10 cellular contexts compared by ENCODE assay signal in genomic region chr2:68423966-68424650, GRCh38. TPM values are rescaled to one million over a fixed set of nuclear protein-coding genes. Genes with fewer than 3 reads are reported as not detected.
A peak's percentile ranks its signal among the peaks of the same experiment; 100 is the strongest.
DNase-seq lines count a peak whose midpoint lies in the region; ATAC-seq and TF ChIP-seq lines count a peak whose summit lies in the region.
"Had no signal": no experiment of that assay in that cellular context is flagged by ENCODE, and none has a peak within 500 bp of the region (broad histone marks: within the 10 kb centered on the region; RNA-seq: fewer than 3 reads in every experiment).

No MANE protein-coding gene starts in this region.

- H3K27ac ChIP-seq in upper lobe of right lung, result no peak overlapping the region
- no peak overlapping the region for H3K27ac ChIP-seq in uterus

- H3K9me3 ChIP-seq in upper lobe of right lung (no peaks in the 10 kb centered on the region), uterus (no peaks in the 10 kb centered on the region)

- peak; percentile 20 to 22 for DNase-seq in activated T-cell treated with anti-CD3 and anti-CD28 coated beads, Interleukin-2, amount 50 U/mL, for 72 hours
- no peak for DNase-seq in activated T-cell treated with anti-CD3 and anti-CD28 coated beads, Interleukin-2, amount 50 U/mL, for 24 hours
- DNase-seq in NOMO-1 treated with dmso at 0.1 percent for 144 hours (lab: John Stamatoyannopoulos, UW; ENCODE audit: unreplicated experiment), result peak; percentile 97
- no peak for DNase-seq in upper lobe of right lung
- DNase-seq in activated gamma-delta T cell treated with Interleukin-2 at 50 U/mL for 16 hours, result no peak
- DNase-seq in uterus, result no peak
- DNase-seq in activated naive CD4-positive, alpha-beta T cell treated with anti-CD3 and anti-CD28 coated beads for 36 hours, result no peak

- no peak overlapping the region for H3K27ac Mint-ChIP-seq in activated T-cell treated with anti-CD3 and anti-CD28 coated beads, Interleukin-2, amount 50 U/mL, for 72 hours
- H3K27ac Mint-ChIP-seq in activated T-cell treated with anti-CD3 and anti-CD28 coated beads, Interleukin-2, amount 50 U/mL, for 24 hours, result no peak overlapping the region
- no peak overlapping the region for H3K27ac Mint-ChIP-seq in activated naive CD4-positive, alpha-beta T cell treated with anti-CD3 and anti-CD28 coated beads for 36 hours
- H3K27ac Mint-ChIP-seq: nephron had no signal

- H3K4me1 ChIP-seq in upper lobe of right lung, result peaks cover 21% of the 10 kb centered on the region
- H3K4me1 ChIP-seq in uterus, result no peaks in the 10 kb centered on the region

- no peak overlapping the region for H3K4me3 ChIP-seq in upper lobe of right lung
- H3K4me3 ChIP-seq in uterus, result no peak overlapping the region

- TF ChIP-seq CTCF in upper lobe of right lung (IDR thresholded peaks at IDR 0.05), result no peak
- TF ChIP-seq CTCF in uterus (IDR thresholded peaks at IDR 0.05), result no peak

- peaks cover 12% of the 10 kb centered on the region for H3K27me3 Mint-ChIP-seq in activated T-cell treated with anti-CD3 and anti-CD28 coated beads, Interleukin-2, amount 50 U/mL, for 72 hours (ENCODE audit: low read depth)
- no peaks in the 10 kb centered on the region for H3K27me3 Mint-ChIP-seq in activated T-cell treated with anti-CD3 and anti-CD28 coated beads, Interleukin-2, amount 50 U/mL, for 24 hours
- H3K27me3 Mint-ChIP-seq in activated naive CD4-positive, alpha-beta T cell treated with anti-CD3 and anti-CD28 coated beads for 36 hours (ENCODE audit: low read depth), result peaks cover 2% of the 10 kb centered on the region

- no peak for TF ChIP-seq POLR2A in uterus (IDR thresholded peaks at IDR 0.05)

- H3K4me1 Mint-ChIP-seq in activated T-cell treated with anti-CD3 and anti-CD28 coated beads, Interleukin-2, amount 50 U/mL, for 72 hours (ENCODE audit: low read depth), result peaks cover 27% of the 10 kb centered on the region
- peaks cover 14% of the 10 kb centered on the region for H3K4me1 Mint-ChIP-seq in activated T-cell treated with anti-CD3 and anti-CD28 coated beads, Interleukin-2, amount 50 U/mL, for 24 hours (ENCODE audit: low read depth)
- no peaks in the 10 kb centered on the region for H3K4me1 Mint-ChIP-seq in activated naive CD4-positive, alpha-beta T cell treated with anti-CD3 and anti-CD28 coated beads for 36 hours (ENCODE audit: low read depth)

- no peak overlapping the region for H3K4me3 Mint-ChIP-seq in activated T-cell treated with anti-CD3 and anti-CD28 coated beads, Interleukin-2, amount 50 U/mL, for 72 hours
- H3K4me3 Mint-ChIP-seq in activated T-cell treated with anti-CD3 and anti-CD28 coated beads, Interleukin-2, amount 50 U/mL, for 24 hours, result no peak overlapping the region
- H3K4me3 Mint-ChIP-seq in activated naive CD4-positive, alpha-beta T cell treated with anti-CD3 and anti-CD28 coated beads for 36 hours, result no peak overlapping the region
- H3K4me3 Mint-ChIP-seq: nephron had no signal

- no peaks in the 10 kb centered on the region for H3K27me3 ChIP-seq in upper lobe of right lung
- no peaks in the 10 kb centered on the region for H3K27me3 ChIP-seq in uterus

- intact Hi-C loops in upper lobe of right lung (cut with DNase I), result no loop called here
- intact Hi-C loops in uterus (cut with DNase I; ENCODE audit: low total_unique reads), result no loop called here
- intact Hi-C loops in activated naive CD4-positive, alpha-beta T cell treated with anti-CD3 and anti-CD28 coated beads for 36 hours (cut with micrococcal nuclease), result loop anchor here (1.0 kb wide), 2 partner anchors 37 to 43 kb away; partner anchors contain the start of genes APLF and FBXO48

- no peaks in the 10 kb centered on the region for H3K36me3 ChIP-seq in upper lobe of right lung
- no peaks in the 10 kb centered on the region for H3K36me3 ChIP-seq in uterus

- H3K9me3 Mint-ChIP-seq in activated T-cell treated with anti-CD3 and anti-CD28 coated beads, Interleukin-2, amount 50 U/mL, for 72 hours, result no peaks in the 10 kb centered on the region
- no peaks in the 10 kb centered on the region for H3K9me3 Mint-ChIP-seq in activated T-cell treated with anti-CD3 and anti-CD28 coated beads, Interleukin-2, amount 50 U/mL, for 24 hours
- no peaks in the 10 kb centered on the region for H3K9me3 Mint-ChIP-seq in activated naive CD4-positive, alpha-beta T cell treated with anti-CD3 and anti-CD28 coated beads for 36 hours
- H3K9me3 Mint-ChIP-seq: nephron had no signal

- H3K36me3 Mint-ChIP-seq in activated T-cell treated with anti-CD3 and anti-CD28 coated beads, Interleukin-2, amount 50 U/mL, for 72 hours (ENCODE audit: insufficient read depth in 2 of 2), result peaks cover 0 to 5% of the 10 kb centered on the region in 2 donors
- H3K36me3 Mint-ChIP-seq in activated T-cell treated with anti-CD3 and anti-CD28 coated beads, Interleukin-2, amount 50 U/mL, for 24 hours (ENCODE audit: low read depth), result no peaks in the 10 kb centered on the region
- H3K36me3 Mint-ChIP-seq in activated naive CD4-positive, alpha-beta T cell treated with anti-CD3 and anti-CD28 coated beads for 36 hours (ENCODE audit: low read depth), result no peaks in the 10 kb centered on the region

- CTCF ChIA-PET in activated naive CD4-positive, alpha-beta T cell treated with anti-CD3 and anti-CD28 coated beads for 36 hours (lab: Charles Lee), result interaction anchor here (1.2 to 1.3 kb wide), 2 partner anchors 18 to 125 kb away, joined by 3 to 7 read pairs; no protein-coding TSS in a partner anchor

- ATAC-seq in activated T-cell treated with anti-CD3 and anti-CD28 coated beads, Interleukin-2, amount 50 U/mL, for 72 hours (replicated peaks in 1 of 2), result peak; percentile 91 to 94
- ATAC-seq in HG02970 (IDR thresholded peaks at IDR 0.05; ENCODE audit: low FRiP score, unreplicated experiment) (peak; percentile 74), upper lobe of right lung (peak; percentile 53)

RNA-seq across cellular contexts. Expression of gene FBXO48, which starts 43.0 kb away (rescaled TPM):
- 1 to 10 TPM; 3.2 to 3.7 TPM for total RNA-seq in activated T-cell treated with anti-CD3 and anti-CD28 coated beads, Interleukin-2, amount 50 U/mL, for 72 hours
- total RNA-seq in upper lobe of right lung, result 1.8 TPM
- total RNA-seq in uterus, result 1 to 10 TPM in 2 of 4 donors, under 1 TPM in 1, not detected in 1; 0.55 to 6.8 (median 1.5) TPM
- 1 to 10 TPM; 1.1 to 1.2 TPM for total RNA-seq in activated naive CD4-positive, alpha-beta T cell treated with anti-CD3 and anti-CD28 coated beads for 36 hours

RNA-seq across cellular contexts. Expression of gene APLF, which starts 43.3 kb away (rescaled TPM):
- total RNA-seq in activated T-cell treated with anti-CD3 and anti-CD28 coated beads, Interleukin-2, amount 50 U/mL, for 72 hours, result 1 to 10 TPM; 5.5 to 5.7 TPM
- total RNA-seq in upper lobe of right lung (6.8 TPM), uterus (10 to 100 TPM; 11.3 to 25.9 (median 17.1) TPM)
- total RNA-seq in activated naive CD4-positive, alpha-beta T cell treated with anti-CD3 and anti-CD28 coated beads for 36 hours, result 1 to 10 TPM; 2.4 to 2.7 TPM
- total RNA-seq: HT-29 had no signal

RNA-seq across cellular contexts. Expression of gene PLEK, which starts 59.0 kb away (rescaled TPM):
- 1 to 10 TPM; 2.4 to 5.6 TPM for total RNA-seq in activated T-cell treated with anti-CD3 and anti-CD28 coated beads, Interleukin-2, amount 50 U/mL, for 72 hours
- total RNA-seq in upper lobe of right lung (32.9 TPM), uterus (1 to 10 TPM in 3 of 4 donors, under 1 TPM in 1; under 0.01 to 7.5 (median 3.4) TPM)
- total RNA-seq in activated naive CD4-positive, alpha-beta T cell treated with anti-CD3 and anti-CD28 coated beads for 36 hours, result 1 to 10 TPM in 1 of 2 experiments, under 1 TPM in 1; 0.77 to 1.1 TPM
- total RNA-seq: HT-29 had no signal

Comparison
In these comparisons a context has a peak if more than half of its experiments do, and no peak if none do; other contexts are left out.
1. DNase-seq: peak in activated T-cell treated with anti-CD3 and anti-CD28 coated beads, Interleukin-2, amount 50 U/mL, for 72 hours (2 of 2) and NOMO-1 treated with dmso at 0.1 percent for 144 hours (single experiment); none in activated T-cell treated with anti-CD3 and anti-CD28 coated beads, Interleukin-2, amount 50 U/mL, for 24 hours (single experiment), upper lobe of right lung (single experiment), activated gamma-delta T cell treated with Interleukin-2 at 50 U/mL for 16 hours (single experiment), uterus (0 of 2) and activated naive CD4-positive, alpha-beta T cell treated with anti-CD3 and anti-CD28 coated beads for 36 hours (single experiment).
2. Peak in every context shown above with its lines, with median percentiles within 50 percentile points of each other: ATAC-seq.